ENCODE assay signal across 16 cellular contexts in genomic region chr1:53076165-53076564, GRCh38. TPM values are rescaled to one million over a fixed set of nuclear protein-coding genes. Genes with fewer than 3 reads are reported as not detected.
DNase-seq lines count a peak whose midpoint lies in the region; ATAC-seq and TF ChIP-seq lines count a peak whose summit lies in the region.
"Had no signal": no experiment of that assay in that cellular context is flagged by ENCODE, and none has a peak within 500 bp of the region (broad histone marks: within the 10 kb centered on the region; RNA-seq: fewer than 3 reads in every experiment).

No MANE protein-coding gene starts in this region.

- H3K4me3 ChIP-seq in SK-N-SH (ENCODE audit: low read depth in 2 of 2, low read length in 1 of 2) (no peak overlapping the region), IMR-90 (ENCODE audit: insufficient read depth, low read depth, low read length) (no peak overlapping the region), right cardiac atrium (ENCODE audit: low read length) (no peak overlapping the region), psoas muscle (no peak overlapping the region), WERI-Rb-1 (ENCODE audit: low read depth, low read length) (no peak overlapping the region)

- no peaks in the 10 kb centered on the region for H3K9me2 ChIP-seq in SK-N-SH

- H2AK5ac ChIP-seq in IMR-90 (ENCODE audit: low read depth, low read length), result 0 out of 2 replicates have a peak overlapping the region, but pooled peaks have one; percentile 35

- no peak overlapping the region for H3K18ac ChIP-seq in IMR-90 (ENCODE audit: low read depth, low read length)

- no peak overlapping the region for H3K27ac ChIP-seq in SK-N-SH (ENCODE audit: low read depth in 2 of 2, low read length in 1 of 2)
- H3K27ac ChIP-seq in IMR-90 (ENCODE audit: insufficient read depth, low read length), result no peak overlapping the region
- H3K27ac ChIP-seq in right cardiac atrium (ENCODE audit: low read length), result no peak overlapping the region
- H3K27ac ChIP-seq in psoas muscle, result no peak overlapping the region
- H3K27ac ChIP-seq in WERI-Rb-1, result no peak overlapping the region
- H3K27ac ChIP-seq: 22Rv1 had no signal

- in situ Hi-C loops in IMR-90 (cut with MboI; ENCODE audit: low sequenced_read_pairs), result no loop called here

- no peak overlapping the region for H3K14ac ChIP-seq in IMR-90 (replicated peaks; ENCODE audit: low read depth, low read length)

- H3K9me1 ChIP-seq in IMR-90 (ENCODE audit: insufficient read depth, low read length), result no peaks in the 10 kb centered on the region

- no peak overlapping the region for H2BK120ac ChIP-seq in IMR-90 (ENCODE audit: low read depth, low read length)

- H3K36me3 Mint-ChIP-seq in naive thymus-derived CD8-positive, alpha-beta T cell, result no peaks in the 10 kb centered on the region
- H3K36me3 Mint-ChIP-seq: CD8-positive, alpha-beta T cell had no signal

- H3K56ac ChIP-seq in IMR-90 (ENCODE audit: extremely low read depth, insufficient read depth, low read length), result no peak overlapping the region

- H3K9me3 ChIP-seq in SK-N-SH, result no peaks in the 10 kb centered on the region
- no peaks in the 10 kb centered on the region for H3K9me3 ChIP-seq in IMR-90 (ENCODE audit: control insufficient read depth, insufficient read depth, low read length)
- H3K9me3 ChIP-seq in right cardiac atrium (ENCODE audit: control insufficient read depth, low read length), result no peaks in the 10 kb centered on the region
- H3K9me3 ChIP-seq in psoas muscle, result no peaks in the 10 kb centered on the region
- H3K9me3 ChIP-seq in WERI-Rb-1 (ENCODE audit: severe bottlenecking), result no peaks in the 10 kb centered on the region

- H4K5ac ChIP-seq in IMR-90 (ENCODE audit: low read depth, low read length), result no peak overlapping the region

- H3K4me1 ChIP-seq in SK-N-SH (ENCODE audit: control insufficient read depth in 1 of 2, insufficient read depth in 2 of 2, low read depth in 1 of 2, low read length in 1 of 2) (no peaks in the 10 kb centered on the region; a peak in 1 of 4 replicates), IMR-90 (ENCODE audit: control insufficient read depth, insufficient read depth, low read length) (peaks cover 2% of the 10 kb centered on the region; the same call in 1 of the 2 replicates), right cardiac atrium (ENCODE audit: control insufficient read depth, insufficient read depth, low read length) (no peaks in the 10 kb centered on the region), psoas muscle (no peaks in the 10 kb centered on the region)

- intact Hi-C loops in IMR-90 (cut with micrococcal nuclease), result no loop called here
- intact Hi-C loops in right cardiac atrium (cut with DNase I), result no loop called here
- intact Hi-C loops in psoas muscle (cut with DNase I), result no loop called here

- no peak overlapping the region for H3K9ac ChIP-seq in SK-N-SH
- H3K9ac ChIP-seq in IMR-90 (ENCODE audit: low read depth, low read length), result no peak overlapping the region

- H4K91ac ChIP-seq in IMR-90 (ENCODE audit: insufficient read depth, low read depth, low read length), result no peak overlapping the region

- WGBS in SK-N-SH (ENCODE audit: low lambda C conversion rate), result 89% methylated on average over 9 of the region's 9 CpGs
- 100% methylated on average over 1 of the region's 9 CpGs; no CpG with 5 or more reads in 1 of the 2 experiments for WGBS in IMR-90 (ENCODE audit: extremely low coverage in 2 of 2, insufficient read length in 1 of 2), 2 experiments
- 96% methylated on average over 9 of the region's 9 CpGs for WGBS in right cardiac atrium
- 94 to 96% (median 95%) methylated on average over 8 to 9 of the region's 9 CpGs for WGBS in psoas muscle, 3 donors

- TF ChIP-seq RAD21 in SK-N-SH (IDR thresholded peaks at IDR 0.05; ENCODE audit: low read length), result no peak
- TF ChIP-seq RAD21 in IMR-90 (IDR thresholded peaks at IDR 0.05; ENCODE audit: low read length), result no peak

- no peak overlapping the region for H3K4me3 Mint-ChIP-seq in naive thymus-derived CD8-positive, alpha-beta T cell
- H3K4me3 Mint-ChIP-seq: CD8-positive, alpha-beta T cell had no signal

- BruUV-seq in IMR-90 (replicated peaks; lab: Mats Ljungman, UMichigan), result no TSS peak

- H2AFZ ChIP-seq in SK-N-SH (ENCODE audit: low read depth) (no peak overlapping the region), IMR-90 (replicated peaks; ENCODE audit: low read length, poor library complexity) (no peak overlapping the region)

- no peak overlapping the region for H3K27ac Mint-ChIP-seq in naive thymus-derived CD8-positive, alpha-beta T cell
- H3K27ac Mint-ChIP-seq: CD8-positive, alpha-beta T cell had no signal

- no peak overlapping the region for H2BK20ac ChIP-seq in IMR-90 (ENCODE audit: low read depth, low read length)

- H3K27me3 Mint-ChIP-seq in naive thymus-derived CD8-positive, alpha-beta T cell, result no peaks in the 10 kb centered on the region

- no peak overlapping the region for H4K8ac ChIP-seq in IMR-90 (ENCODE audit: low read depth in 2 of 2, low read length in 2 of 2)

- H2BK5ac ChIP-seq in IMR-90 (ENCODE audit: low read depth, low read length, poor library complexity, severe bottlenecking), result no peak overlapping the region

- POLR2A ChIA-PET in SK-N-SH (lab: Yijun Ruan, JAX), result no interaction called here
- POLR2A ChIA-PET in IMR-90 (lab: Charles Lee; ENCODE audit: unreplicated experiment), result no interaction called here
- POLR2A ChIA-PET in naive thymus-derived CD8-positive, alpha-beta T cell (lab: Charles Lee), result no interaction called here

- H3K9me3 Mint-ChIP-seq in naive thymus-derived CD8-positive, alpha-beta T cell, result no peaks in the 10 kb centered on the region
- H3K9me3 Mint-ChIP-seq: CD8-positive, alpha-beta T cell had no signal

- H3K4me2 ChIP-seq in SK-N-SH, result no peak overlapping the region
- no peak overlapping the region for H3K4me2 ChIP-seq in IMR-90 (ENCODE audit: low read depth, low read length)

- TF ChIP-seq CTCF in SK-N-SH (IDR thresholded peaks at IDR 0.05), result no peak
- no peak for TF ChIP-seq CTCF in IMR-90 (conservative IDR thresholded peaks at IDR 0.05; ENCODE audit: low read depth, low read length)
- no peak for TF ChIP-seq CTCF in psoas muscle (IDR thresholded peaks at IDR 0.05)
- TF ChIP-seq CTCF in WERI-Rb-1 (IDR thresholded peaks at IDR 0.05; ENCODE audit: low read depth, low read length), result no peak

- no peak for TF ChIP-seq EP300 in SK-N-SH (IDR thresholded peaks at IDR 0.05; ENCODE audit: borderline replicate concordance in 1 of 2, low read depth in 1 of 2, low read length in 1 of 2)

- DNase-seq in SK-N-SH (peak; percentile 17), IMR-90 (no peak), right cardiac atrium (peak in 2 of 3 donors; percentile 21 to 33), psoas muscle (peak; percentile 9 to 42), WERI-Rb-1 (no peak)
- DNase-seq in naive thymus-derived CD8-positive, alpha-beta T cell, result no peak
- DNase-seq: CD8-positive, alpha-beta T cell; HCEC 1CT; KBM-7; MV-4-11; NCI-H1417; NCI-H187 treated with DMSO at 0.1 percent for 48 hours; NCI-H526 treated with DMSO at 0.1 percent for 48 hours had no signal

- H2BK15ac ChIP-seq in IMR-90 (ENCODE audit: low read depth, low read length), result no peak overlapping the region

- CTCF ChIA-PET in SK-N-SH (lab: Yijun Ruan, JAX) (interaction anchor here (1.1 kb wide), 1 partner anchor 171 kb away, joined by 3 read pairs; no protein-coding TSS in a partner anchor), IMR-90 (lab: Yijun Ruan, JAX) (no interaction called here)

- ATAC-seq in SK-N-SH treated with all-trans-retinoic acid at 6 μM for 48 hours (no peak), IMR-90 (ENCODE audit: low read depth) (no peak), right cardiac atrium (no peak), psoas muscle (no peak), HG02840 (IDR thresholded peaks at IDR 0.05; ENCODE audit: low FRiP score, unreplicated experiment) (no peak)
- no peak for ATAC-seq in naive thymus-derived CD8-positive, alpha-beta T cell
- ATAC-seq: CD8-positive, alpha-beta T cell had no signal

- no peaks in the 10 kb centered on the region for H3K4me1 Mint-ChIP-seq in naive thymus-derived CD8-positive, alpha-beta T cell

- H4K20me1 ChIP-seq in SK-N-SH (ENCODE audit: insufficient read depth) (no peaks in the 10 kb centered on the region), IMR-90 (ENCODE audit: insufficient read depth, low read length) (no peaks in the 10 kb centered on the region)

- H3K27me3 ChIP-seq in SK-N-SH (ENCODE audit: insufficient read depth) (no peaks in the 10 kb centered on the region), IMR-90 (ENCODE audit: control insufficient read depth, insufficient read depth, low read length) (no peaks in the 10 kb centered on the region), right cardiac atrium (ENCODE audit: control insufficient read depth, insufficient read depth) (no peaks in the 10 kb centered on the region), psoas muscle (ENCODE audit: insufficient read depth in 3 of 3, low read length in 2 of 3) (no peaks in the 10 kb centered on the region), WERI-Rb-1 (ENCODE audit: insufficient read depth, low read depth, severe bottlenecking) (no peaks in the 10 kb centered on the region)

- H3K79me2 ChIP-seq in SK-N-SH (ENCODE audit: insufficient read depth), result no peaks in the 10 kb centered on the region

- dilution Hi-C loops in IMR-90 (cut with HindIII; ENCODE audit: low sequenced_read_pairs, unreplicated experiment), result no loop called here

- H3K36me3 ChIP-seq in SK-N-SH (replicated peaks in 1 of 2; ENCODE audit: control insufficient read depth in 1 of 2, insufficient read depth in 2 of 2, low read length in 1 of 2), result no peaks in the 10 kb centered on the region
- peaks cover 18% of the 10 kb centered on the region; the same call in 1 of the 2 replicates for H3K36me3 ChIP-seq in IMR-90 (ENCODE audit: control insufficient read depth, insufficient read depth, low read length)
- H3K36me3 ChIP-seq in psoas muscle (ENCODE audit: insufficient read depth in 1 of 2, low read depth in 1 of 2), result no peaks in the 10 kb centered on the region
- no peaks in the 10 kb centered on the region for H3K36me3 ChIP-seq in WERI-Rb-1

- no peak overlapping the region; the same call in 1 of the 2 replicates for H3K4ac ChIP-seq in IMR-90 (ENCODE audit: low read depth, low read length)

- H3F3A ChIP-seq in SK-N-SH (replicated peaks; ENCODE audit: insufficient read depth), result no peaks in the 10 kb centered on the region

- TF ChIP-seq POLR2A in IMR-90 (IDR thresholded peaks at IDR 0.05; ENCODE audit: low read depth, low read length), result no peak

- H3K23ac ChIP-seq in IMR-90 (ENCODE audit: low read depth, low read length), result no peak overlapping the region

- no peak overlapping the region for H2AK9ac ChIP-seq in IMR-90 (replicated peaks; ENCODE audit: low read depth, low read length, poor library complexity)

- no peaks in the 10 kb centered on the region for H3K79me1 ChIP-seq in IMR-90 (ENCODE audit: low read depth in 1 of 2, low read length in 2 of 2)

RNA-seq across cellular contexts. Expression of gene PODN, which starts 14.2 kb away (rescaled TPM):
- polyA plus RNA-seq in SK-N-SH (2012; rRNA removed) (2.0 and 2.9 TPM in 2 replicates), IMR-90 (2012; rRNA removed) (5.4 and 6.2 TPM in 2 replicates), right cardiac atrium (40.7 TPM), psoas muscle (1 to 10 TPM; 3.0 to 5.6 (median 4.7) TPM)
- 1.2 and 2.7 TPM in 2 replicates for polyA plus RNA-seq in SK-N-SH (2012; cell fraction: cytosol; rRNA removed)
- polyA plus RNA-seq in SK-N-SH (2012; cell fraction: nucleus; rRNA removed), result 6.3 TPM in 2 replicates
- total RNA-seq in IMR-90 (2012; rRNA removed) (0.54 and 0.56 TPM in 2 replicates), right cardiac atrium (10 to 100 TPM; 36.5 to 62.4 (median 48.9) TPM), psoas muscle (10 to 100 TPM in 1 of 4 donors, 1 to 10 TPM in 3; 7.2 to 27.1 (median 8.4) TPM)
- polyA plus RNA-seq in IMR-90 (2012; cell fraction: cytosol; rRNA removed), result 4.1 and 10.2 TPM in 2 replicates
- polyA plus RNA-seq in IMR-90 (2012; cell fraction: nucleus; rRNA removed; ENCODE audit: low replicate concordance), result 28.0 and 31.3 TPM in 2 replicates
- total RNA-seq in naive thymus-derived CD8-positive, alpha-beta T cell, result not detected
- polyA plus RNA-seq in naive thymus-derived CD8-positive, alpha-beta T cell, result under 1 TPM in 1 of 3 donors, not detected in 2; 0.35 TPM
- total RNA-seq: CD8-positive, alpha-beta T cell had no signal

Comparison
In these comparisons a context has a peak if more than half of its experiments do, and no peak if none do; other contexts are left out.
1. DNase-seq: peak in SK-N-SH (single experiment), right cardiac atrium (2 of 3) and psoas muscle (2 of 2); none in IMR-90 (single experiment), naive thymus-derived CD8-positive, alpha-beta T cell (0 of 10) and WERI-Rb-1 (single experiment).